Comparison of ENCODE assay signal across 6 cellular contexts in genomic region chr7:79636849-79637248, GRCh38.
"Had no signal": no experiment of that assay in that cellular context is flagged by ENCODE, and none has a peak within 500 bp of the region (broad histone marks: within the 10 kb centered on the region; RNA-seq: fewer than 3 reads in every experiment).

No MANE protein-coding gene starts in this region.

- H2AFZ ChIP-seq: GM23338 had no signal

- H3K4me2 ChIP-seq: GM23338 had no signal

- H3K4me3 ChIP-seq: GM23338 had no signal

- DNase-seq: H9, HCEC 1CT, HFFc6 had no signal

- H3K27ac ChIP-seq: HL-60 had no signal

- ATAC-seq: GM23338, HepG2 had no signal
